In genomic region chr16:87778830-87779579, GRCh38 we compare ENCODE assay signal across 1 cellular context.
TF ChIP-seq lines count a peak whose summit lies in the region.

No MANE protein-coding gene starts in this region.

TF ChIP-seq in HEK293, 187 proteins besides CTCF, POLR2A, EP300 and RAD21 (continued from another document and continues in another):
- TF ChIP-seq ZBTB7A (tag by site-specific recombination; IDR thresholded peaks at IDR 0.05; ENCODE audit: low read depth): no peak
- peak; percentile 80 for TF ChIP-seq ZBTB8A (tag by site-specific recombination; IDR thresholded peaks at IDR 0.05)
- TF ChIP-seq ZNF544 (tag by site-specific recombination; IDR thresholded peaks at IDR 0.05): no peak
- no peak for TF ChIP-seq ZNF391 (tag by site-specific recombination; IDR thresholded peaks at IDR 0.05; ENCODE audit: borderline replicate concordance, low read depth)
- TF ChIP-seq HOXC10 (CRISPR knock-in tag; IDR thresholded peaks at IDR 0.05): no peak
- TF ChIP-seq ZFP3 (tag by site-specific recombination; IDR thresholded peaks at IDR 0.05; ENCODE audit: low read depth): no peak
- TF ChIP-seq SP3 (tag by site-specific recombination; IDR thresholded peaks at IDR 0.05): peak; percentile 49; the same call in 1 of the 2 replicates
- TF ChIP-seq ATF2 (tag by site-specific recombination; IDR thresholded peaks at IDR 0.05; ENCODE audit: low read depth): peak; percentile 67; the same call in 1 of the 2 replicates
- no peak for TF ChIP-seq HIC1 (tag by site-specific recombination; IDR thresholded peaks at IDR 0.05)
- TF ChIP-seq ZNF449 (tag by site-specific recombination; IDR thresholded peaks at IDR 0.05): 0 out of 2 replicates have a peak, but pooled peaks have one; percentile 24
- TF ChIP-seq ZNF211 (tag by site-specific recombination; IDR thresholded peaks at IDR 0.05; ENCODE audit: low read depth): no peak
- no peak for TF ChIP-seq ZNF670 (tag by site-specific recombination; IDR thresholded peaks at IDR 0.05; ENCODE audit: low read depth)
- no peak for TF ChIP-seq GFI1B (tag by site-specific recombination; IDR thresholded peaks at IDR 0.05)
- no peak for TF ChIP-seq ZNF26 (tag by site-specific recombination; IDR thresholded peaks at IDR 0.05)
- peak; percentile 26; the same call in 1 of the 2 replicates for TF ChIP-seq ZNF558 (tag by site-specific recombination; IDR thresholded peaks at IDR 0.05)
- TF ChIP-seq MZF1 (tag by site-specific recombination; IDR thresholded peaks at IDR 0.05; ENCODE audit: borderline replicate concordance): no peak
- TF ChIP-seq ZNF404 (tag by site-specific recombination; IDR thresholded peaks at IDR 0.05): no peak
- no peak for TF ChIP-seq ZNF280C (tag by site-specific recombination; IDR thresholded peaks at IDR 0.05)
- 0 out of 2 replicates have a peak, but pooled peaks have one; percentile 51 for TF ChIP-seq REPIN1 (tag by site-specific recombination; IDR thresholded peaks at IDR 0.05; ENCODE audit: low read depth)
- no peak for TF ChIP-seq ZNF223 (tag by site-specific recombination; IDR thresholded peaks at IDR 0.05)
- TF ChIP-seq ZNF501 (tag by site-specific recombination; IDR thresholded peaks at IDR 0.05): no peak
- TF ChIP-seq ZNF747 (tag by site-specific recombination; IDR thresholded peaks at IDR 0.05): no peak
- no peak for TF ChIP-seq ZNF140 (tag by site-specific recombination; IDR thresholded peaks at IDR 0.05)
- no peak for TF ChIP-seq ZNF146 (tag by site-specific recombination; IDR thresholded peaks at IDR 0.05)
- TF ChIP-seq ZNF792 (tag by site-specific recombination; IDR thresholded peaks at IDR 0.05): no peak
- no peak for TF ChIP-seq ZNF426 (tag by site-specific recombination; IDR thresholded peaks at IDR 0.05)
- TF ChIP-seq BCL11B (tag by site-specific recombination; IDR thresholded peaks at IDR 0.05; ENCODE audit: low read depth): no peak; the same call in 1 of the 2 replicates
- no peak for TF ChIP-seq ZBTB1 (tag by site-specific recombination; IDR thresholded peaks at IDR 0.05)
- TF ChIP-seq ZNF335 (tag by site-specific recombination; conservative IDR thresholded peaks at IDR 0.05): peak; percentile 82
- TF ChIP-seq ZFHX2 (tag by site-specific recombination; conservative IDR thresholded peaks at IDR 0.05): no peak; the same call in 1 of the 2 replicates
- no peak for TF ChIP-seq ZNF266 (tag by site-specific recombination; IDR thresholded peaks at IDR 0.05; ENCODE audit: low read depth)
- no peak for TF ChIP-seq ZNF530 (tag by site-specific recombination; IDR thresholded peaks at IDR 0.05; ENCODE audit: low read depth)
- TF ChIP-seq ZNF560 (tag by site-specific recombination; IDR thresholded peaks at IDR 0.05; ENCODE audit: borderline replicate concordance): no peak
- TF ChIP-seq ZNF707 (tag by site-specific recombination; IDR thresholded peaks at IDR 0.05): no peak
- no peak for TF ChIP-seq SETDB1 (IDR thresholded peaks at IDR 0.05; ENCODE audit: insufficient read length, low read length)
- TF ChIP-seq ZNF704 (tag by site-specific recombination; IDR thresholded peaks at IDR 0.05): no peak
- no peak for TF ChIP-seq ZNF555 (tag by site-specific recombination; conservative IDR thresholded peaks at IDR 0.05)
- no peak for TF ChIP-seq ZNF302 (tag by site-specific recombination; IDR thresholded peaks at IDR 0.05; ENCODE audit: low read depth)
- TF ChIP-seq ZSCAN23 (tag by site-specific recombination; IDR thresholded peaks at IDR 0.05): no peak
- no peak for TF ChIP-seq ZNF280D (tag by site-specific recombination; IDR thresholded peaks at IDR 0.05)
- no peak for TF ChIP-seq ZNF529 (tag by site-specific recombination; IDR thresholded peaks at IDR 0.05; ENCODE audit: insufficient replicate concordance)
- TF ChIP-seq ZNF202 (tag by site-specific recombination; IDR thresholded peaks at IDR 0.05; ENCODE audit: borderline replicate concordance): no peak
- peak; percentile 93 for TF ChIP-seq ZNF184 (tag by site-specific recombination; IDR thresholded peaks at IDR 0.05)
- TF ChIP-seq ZBTB48 (tag by site-specific recombination; IDR thresholded peaks at IDR 0.05): peak; percentile 63; the same call in 1 of the 2 replicates
- peak; percentile 26; the same call in 1 of the 2 replicates for TF ChIP-seq MEIS1 (CRISPR knock-in tag; IDR thresholded peaks at IDR 0.05; ENCODE audit: borderline replicate concordance)
- no peak for TF ChIP-seq ZNF488 (tag by site-specific recombination; IDR thresholded peaks at IDR 0.05)
- no peak for TF ChIP-seq ZNF837 (tag by site-specific recombination; IDR thresholded peaks at IDR 0.05)
- no peak for TF ChIP-seq ZNF423 (tag by site-specific recombination; IDR thresholded peaks at IDR 0.05)
- TF ChIP-seq TSHZ1 (tag by site-specific recombination; IDR thresholded peaks at IDR 0.05; ENCODE audit: borderline replicate concordance): no peak
- peak; percentile 88 for TF ChIP-seq KLF16 (tag by site-specific recombination; IDR thresholded peaks at IDR 0.05)
- peak; percentile 86 for TF ChIP-seq ZBTB21 (tag by site-specific recombination; IDR thresholded peaks at IDR 0.05)
- peak; percentile 81; the same call in 1 of the 2 replicates for TF ChIP-seq ZNF24 (tag by site-specific recombination; IDR thresholded peaks at IDR 0.05)
